In the genomic region with DNA sequence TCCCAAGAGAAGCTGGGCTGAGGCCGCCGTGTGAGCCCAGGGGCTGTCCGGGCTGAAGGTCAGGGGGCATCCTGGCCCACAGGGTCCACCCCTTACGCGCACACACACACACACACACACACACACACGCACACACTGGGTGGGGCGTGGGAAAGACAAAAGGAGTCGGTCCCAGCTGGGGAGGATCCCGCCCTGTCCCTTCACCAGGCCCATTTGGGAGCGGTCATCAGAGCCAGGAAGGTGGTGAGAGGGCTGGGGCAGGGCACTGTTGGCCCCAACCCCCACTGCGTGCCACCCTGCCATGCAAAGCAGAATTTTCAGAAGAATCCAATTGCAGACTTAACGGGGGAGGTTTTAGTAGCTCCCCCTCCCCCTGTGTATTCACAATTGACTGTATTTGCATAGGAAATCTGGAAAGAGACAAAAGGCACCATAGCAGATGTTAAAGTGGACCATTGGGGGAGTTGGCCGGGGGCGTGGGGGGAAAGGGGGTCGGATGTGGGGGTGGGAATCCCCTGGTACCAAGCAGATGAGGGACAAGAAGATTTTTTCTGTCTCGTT, we compare ENCODE assay signal across 11 cellular contexts. TPM values are rescaled to one million over a fixed set of nuclear protein-coding genes. Genes with fewer than 3 reads are reported as not detected.
DNase-seq lines count a peak whose midpoint lies in the region; ATAC-seq, FAIRE-seq and TF ChIP-seq lines count a peak whose summit lies in the region.
"Had no signal": no experiment of that assay in that cellular context is flagged by ENCODE, and none has a peak within 500 bp of the region (broad histone marks: within the 10 kb centered on the region; RNA-seq: fewer than 3 reads in every experiment).

No MANE protein-coding gene starts in this region.

- no peak for ATAC-seq in left lung
- ATAC-seq in stimulated activated effector memory CD8-positive, alpha-beta T cell treated with anti-CD3 and anti-CD28 coated beads, Interleukin-12 subunit alpha, Interleukin-12 subunit beta, amount 100 ng/mL, for 72 hours, result no peak
- no peak for ATAC-seq in HG03457 (IDR thresholded peaks at IDR 0.05; ENCODE audit: unreplicated experiment)

- H3K36me3 ChIP-seq in left lung, result no peaks in the 10 kb centered on the region

- no peaks in the 10 kb centered on the region for H3K9me3 ChIP-seq in left lung

- H3K4me3 Mint-ChIP-seq in stimulated activated effector memory CD8-positive, alpha-beta T cell treated with anti-CD3 and anti-CD28 coated beads, Interleukin-12 subunit alpha, Interleukin-12 subunit beta, amount 100 ng/mL, for 72 hours, result peak overlapping the region; percentile 43

- intact Hi-C loops in left lung (cut with DNase I), result loop anchor here in 1 of 2 donors (10.0 kb wide), 1 partner anchor 70 kb away; no protein-coding TSS in a partner anchor

- H3K4me1 ChIP-seq in left lung, result peaks cover 12 to 42% of the 10 kb centered on the region in 2 donors

- no peak overlapping the region for H3K27ac Mint-ChIP-seq in stimulated activated effector memory CD8-positive, alpha-beta T cell treated with anti-CD3 and anti-CD28 coated beads, Interleukin-12 subunit alpha, Interleukin-12 subunit beta, amount 100 ng/mL, for 72 hours

- H3K9me3 Mint-ChIP-seq in stimulated activated effector memory CD8-positive, alpha-beta T cell treated with anti-CD3 and anti-CD28 coated beads, Interleukin-12 subunit alpha, Interleukin-12 subunit beta, amount 100 ng/mL, for 72 hours, result no peaks in the 10 kb centered on the region

- no peak for DNase-seq in HTR-8/SVneo (ENCODE audit: insufficient read length, low spot score)
- peak in 1 of 61 donors; percentile 33 for DNase-seq in caudate nucleus (lab: John Stamatoyannopoulos, UW)
- no peak for DNase-seq in left lung
- no peak for DNase-seq in stimulated activated effector memory CD8-positive, alpha-beta T cell treated with anti-CD3 and anti-CD28 coated beads, Interleukin-12 subunit alpha, Interleukin-12 subunit beta, amount 100 ng/mL, for 72 hours (ENCODE audit: low spot score in 2 of 2)
- DNase-seq in cerebellar cortex (ENCODE audit: low spot score), result no peak
- DNase-seq in cerebellum (ENCODE audit: low spot score), result no peak
- DNase-seq in activated gamma-delta T cell treated with Interleukin-2 at 50 U/mL for 16 hours, result no peak
- DNase-seq: SW 1271 had no signal

- TF ChIP-seq CTCF in left lung (IDR thresholded peaks at IDR 0.05), result no peak

- H3K36me3 Mint-ChIP-seq in stimulated activated effector memory CD8-positive, alpha-beta T cell treated with anti-CD3 and anti-CD28 coated beads, Interleukin-12 subunit alpha, Interleukin-12 subunit beta, amount 100 ng/mL, for 72 hours, result no peaks in the 10 kb centered on the region

- FAIRE-seq in HTR-8/SVneo (lab: Jason Lieb, UNC), result peak; percentile 33
- FAIRE-seq: bronchial epithelial cell had no signal

- peaks cover 0 to 12% of the 10 kb centered on the region in 2 donors for H3K27me3 ChIP-seq in left lung

- no peak overlapping the region for H3K4me3 ChIP-seq in left lung

- H3K27ac ChIP-seq in caudate nucleus (ENCODE audit: low read depth, low read length) (peak overlapping the region; percentile 91), left lung (peak overlapping the region; percentile 59 to 62)

- peaks cover 47% of the 10 kb centered on the region for H3K4me1 Mint-ChIP-seq in stimulated activated effector memory CD8-positive, alpha-beta T cell treated with anti-CD3 and anti-CD28 coated beads, Interleukin-12 subunit alpha, Interleukin-12 subunit beta, amount 100 ng/mL, for 72 hours

RNA-seq across cellular contexts. Expression of gene CD300A, which starts 11.3 kb away (rescaled TPM):
- total RNA-seq in left lung, result 10 to 100 TPM in 1 of 2 donors, 1 to 10 TPM in 1; 9.1 to 35.5 TPM
- total RNA-seq in cerebellum, result 2.6 TPM
- total RNA-seq: bronchial epithelial cell, HT1080 had no signal

RNA-seq across cellular contexts. Expression of gene GPRC5C, which starts 23.2 kb away (rescaled TPM):
- total RNA-seq in left lung (100 to 1,000 TPM in 1 of 2 donors, 10 to 100 TPM in 1; 47.8 to 107 TPM), cerebellum (6.4 TPM)
- total RNA-seq: HT1080 had no signal
